17 cellular contexts compared by ENCODE assay signal in genomic region chr11:62013266-62014157, GRCh38. TPM values are rescaled to one million over a fixed set of nuclear protein-coding genes. Genes with fewer than 3 reads are reported as not detected.
DNase-seq lines count a peak whose midpoint lies in the region; ATAC-seq, FAIRE-seq and TF ChIP-seq lines count a peak whose summit lies in the region.
"Had no signal": no experiment of that assay in that cellular context is flagged by ENCODE, and none has a peak within 500 bp of the region (broad histone marks: within the 10 kb centered on the region; RNA-seq: fewer than 3 reads in every experiment).

No MANE protein-coding gene starts in this region.

- ATAC-seq in HG02970 (IDR thresholded peaks at IDR 0.05; ENCODE audit: low FRiP score, unreplicated experiment) (no peak), HG02571 (IDR thresholded peaks at IDR 0.05; ENCODE audit: unreplicated experiment) (no peak)
- ATAC-seq: left lobe of liver had no signal

- H3K9me3 Mint-ChIP-seq in MCF 10A (ENCODE audit: unreplicated experiment): no peaks in the 10 kb centered on the region

- TF ChIP-seq CTCF in MCF 10A (IDR thresholded peaks at IDR 0.05; ENCODE audit: unreplicated experiment) (no peak), GM10248 (IDR thresholded peaks at IDR 0.05; ENCODE audit: control extremely low read depth, extremely low read depth, low read depth, missing control alignments) (no peak)

- CTCF ChIA-PET in MCF 10A (lab: Yijun Ruan, JAX) (interaction anchor here (0.6 to 1.6 kb wide), 7 partner anchors 9 to 654 kb away, joined by 3 to 8 read pairs (median 3); no protein-coding TSS in a partner anchor), GM10248 (lab: Yijun Ruan, JAX) (interaction anchor here (1.0 to 1.6 kb wide), 2 partner anchors 94 to 114 kb away, joined by 3 to 5 read pairs; no protein-coding TSS in a partner anchor)

- TF ChIP-seq POLR2A in H54 (IDR thresholded peaks at IDR 0.05; ENCODE audit: low read depth, low read length): no peak; the same call in 1 of the 2 replicates
- no peak for TF ChIP-seq POLR2A in erythroblast (IDR thresholded peaks at IDR 0.05; ENCODE audit: low read length)

- no peaks in the 10 kb centered on the region for H3K27me3 Mint-ChIP-seq in MCF 10A (ENCODE audit: insufficient read depth, unreplicated experiment)
- H3K27me3 Mint-ChIP-seq: activated naive CD8-positive, alpha-beta T cell had no signal

- TSS peak; percentile 64 for BruUV-seq in MCF 10A (replicated peaks; lab: Mats Ljungman, UMichigan)

- H3K4me3 Mint-ChIP-seq in MCF 10A (ENCODE audit: unreplicated experiment): peak overlapping the region; percentile 54
- H3K4me3 Mint-ChIP-seq: activated naive CD8-positive, alpha-beta T cell had no signal

- intact Hi-C loops in MCF 10A (cut with micrococcal nuclease): loop anchor here (1.0 to 5.0 kb wide), 3 partner anchors 12 to 43 kb away; no protein-coding TSS in a partner anchor

- POLR2A ChIA-PET in MCF 10A (lab: Yijun Ruan, JAX) (interaction anchor here (0.6 to 7.1 kb wide), 19 partner anchors 7 to 653 kb away, joined by 3 to 298 read pairs (median 4); partner anchors contain the start of genes EEF1G and FTH1), GM10248 (lab: Yijun Ruan, JAX) (no interaction called here)

- peaks cover 4% of the 10 kb centered on the region for H3K36me3 Mint-ChIP-seq in MCF 10A (ENCODE audit: insufficient read depth, unreplicated experiment)
- H3K36me3 Mint-ChIP-seq: activated naive CD8-positive, alpha-beta T cell had no signal

- no peak for FAIRE-seq in H54 (lab: Jason Lieb, UNC)
- FAIRE-seq: colon, urothelium cell line had no signal

- DNase-seq in AG08395 (ENCODE audit: low spot score): peak; percentile 54
- DNase-seq in H54 (ENCODE audit: insufficient read length, low spot score): peak; percentile 39
- peak; percentile 96 for DNase-seq in MCF 10A (ENCODE audit: unreplicated experiment)
- DNase-seq in kidney tubule cell (ENCODE audit: low spot score): peak; percentile 75
- DNase-seq in erythroblast (lab: John Stamatoyannopoulos, UW): no peak
- no peak for DNase-seq in GM10248 (ENCODE audit: extremely low spot score)
- DNase-seq: GF-D8; NCI-H2171 treated with DMSO at 0.1 percent for 48 hours; OCI-M1; stimulated activated CD4-positive, alpha-beta T cell treated with anti-CD3 and anti-CD28 coated beads, Interleukin-12 subunit alpha, Interleukin-12 subunit beta, amount 100 ng/mL, for 4 hours; T-helper 9 cell had no signal

- H3K4me1 Mint-ChIP-seq in MCF 10A (ENCODE audit: insufficient read depth, unreplicated experiment): peaks cover 19% of the 10 kb centered on the region

- peak overlapping the region; percentile 85 for H3K27ac Mint-ChIP-seq in MCF 10A (ENCODE audit: low read depth, unreplicated experiment)
- H3K27ac Mint-ChIP-seq: activated naive CD8-positive, alpha-beta T cell had no signal

RNA-seq across cellular contexts. Expression of gene FTH1, which starts 46.1 kb away (rescaled TPM):
- 8,367 and 15,492 TPM in 2 replicates for total RNA-seq in MCF 10A (2022)

Comparison
In these comparisons a context has a peak if more than half of its experiments do, and no peak if none do; other contexts are left out.
1. DNase-seq: peak in AG08395 (single experiment), H54 (single experiment), MCF 10A (single experiment) and kidney tubule cell (single experiment); none in erythroblast (0 of 2) and GM10248 (single experiment).